In genomic region chr6:117354671-117355070, GRCh38 we compare ENCODE assay signal across 16 cellular contexts.
DNase-seq lines count a peak whose midpoint lies in the region; ATAC-seq and TF ChIP-seq lines count a peak whose summit lies in the region.
"Had no signal": no experiment of that assay in that cellular context is flagged by ENCODE, and none has a peak within 500 bp of the region (broad histone marks: within the 10 kb centered on the region; RNA-seq: fewer than 3 reads in every experiment).

No MANE protein-coding gene starts in this region.

- TF ChIP-seq POLR2A in HCT116 (IDR thresholded peaks at IDR 0.05; ENCODE audit: borderline replicate concordance, extremely low read depth, insufficient read depth, insufficient read length) (no peak), NB4 (IDR thresholded peaks at IDR 0.05; ENCODE audit: extremely low read depth, insufficient read length) (no peak)

- no TSS peak for BruUV-seq in HCT116 (replicated peaks; lab: Mats Ljungman, UMichigan)

- peak overlapping the region; percentile 26 for H2AFZ ChIP-seq in HCT116 (ENCODE audit: low read depth, low read length, poor library complexity, severe bottlenecking)
- no peak overlapping the region for H2AFZ ChIP-seq in hepatocyte
- H2AFZ ChIP-seq: GM23338 had no signal

- H3K79me2 ChIP-seq in HCT116 (ENCODE audit: insufficient read depth, low read length) (no peaks in the 10 kb centered on the region), hepatocyte (no peaks in the 10 kb centered on the region)

- intact Hi-C loops in HCT116 (cut with micrococcal nuclease): loop anchor here (10.0 kb wide), 1 partner anchor 910 kb away; no protein-coding TSS in a partner anchor
- intact Hi-C loops in mucosa of descending colon (cut with DNase I, micrococcal nuclease): no loop called here

- H3K27ac ChIP-seq in HCT116 (ENCODE audit: low read depth, low read length) (no peak overlapping the region), hepatocyte (peak overlapping the region; percentile 70)
- H3K27ac ChIP-seq: C4-2B, KMS-11 had no signal

- H3K4me3 ChIP-seq in HCT116 (replicated peaks in 1 of 2; ENCODE audit: low read depth in 1 of 2, low read length in 2 of 2) (no peak overlapping the region), NB4 (ENCODE audit: low read depth, low read length) (no peak overlapping the region), hepatocyte (no peak overlapping the region), mucosa of descending colon (no peak overlapping the region)
- H3K4me3 ChIP-seq: GM23338 had no signal

- WGBS in hepatocyte (ENCODE audit: low lambda C conversion rate, missing lambda C conversion rate): 62% methylated on average over 1 of the region's 1 CpG

- no peak overlapping the region for H3K9ac ChIP-seq in HCT116 (ENCODE audit: low read length)
- H3K9ac ChIP-seq: KMS-11, SK-N-SH had no signal

- H3K27me3 ChIP-seq in HCT116 (ENCODE audit: insufficient read depth, low read length) (no peaks in the 10 kb centered on the region), hepatocyte (no peaks in the 10 kb centered on the region)

- POLR2A ChIA-PET in HCT116 (lab: Charles Lee): no interaction called here

- RAD21 ChIA-PET in HCT116 (lab: Charles Lee; ENCODE audit: low non-redundant PET in 1 of 2, low total read pairs in 2 of 2, uncharacterized antibody in 2 of 2, unreplicated experiment in 2 of 2): no interaction called here

- DNase-seq in HCT116 (ENCODE audit: low read depth, low spot score): no peak
- peak; percentile 15 for DNase-seq in NB4 (ENCODE audit: low read depth)
- no peak for DNase-seq in hepatocyte (ENCODE audit: low spot score)
- DNase-seq in mucosa of descending colon: no peak
- DNase-seq: NCI-H1105 treated with DMSO at 0.1 percent for 48 hours, NCI-H187, NCI-H226, NCI-H526 treated with DMSO at 0.1 percent for 48 hours, SK-N-SH had no signal

- ATAC-seq in HCT116: no peak
- peak; percentile 63 for ATAC-seq in mucosa of descending colon
- ATAC-seq in HG03520 (IDR thresholded peaks at IDR 0.05; ENCODE audit: unreplicated experiment): no peak
- ATAC-seq in GM19395 (IDR thresholded peaks at IDR 0.05; ENCODE audit: unreplicated experiment): no peak
- ATAC-seq in HG03175 (IDR thresholded peaks at IDR 0.05; ENCODE audit: unreplicated experiment): no peak
- ATAC-seq in HG02763 (IDR thresholded peaks at IDR 0.05; ENCODE audit: unreplicated experiment): no peak
- ATAC-seq: GM23338 had no signal

- TF ChIP-seq RAD21 in HCT116 (IDR thresholded peaks at IDR 0.05; ENCODE audit: low read depth): no peak

- H4K20me1 ChIP-seq in HCT116 (ENCODE audit: insufficient read depth): no peaks in the 10 kb centered on the region
- no peaks in the 10 kb centered on the region for H4K20me1 ChIP-seq in hepatocyte (ENCODE audit: insufficient read depth, poor library complexity, severe bottlenecking)

- TF ChIP-seq CTCF in HCT116 (IDR thresholded peaks at IDR 0.05 in 2 of 3, conservative IDR thresholded peaks at IDR 0.05 in 1 of 3; ENCODE audit: borderline replicate concordance in 1 of 3, insufficient read depth in 1 of 3, low read depth in 2 of 3, low read length in 2 of 3): no peak
- TF ChIP-seq CTCF in NB4 (IDR thresholded peaks at IDR 0.05; ENCODE audit: low read depth, low read length): no peak
- no peak for TF ChIP-seq CTCF in hepatocyte (IDR thresholded peaks at IDR 0.05; ENCODE audit: poor library complexity)
- no peak for TF ChIP-seq CTCF in mucosa of descending colon (IDR thresholded peaks at IDR 0.05)

- H3K4me1 ChIP-seq in HCT116 (ENCODE audit: control insufficient read depth in 1 of 2, insufficient read depth in 2 of 2, low read length in 2 of 2): no peaks in the 10 kb centered on the region
- no peaks in the 10 kb centered on the region for H3K4me1 ChIP-seq in hepatocyte (ENCODE audit: insufficient read depth)
- H3K4me1 ChIP-seq in mucosa of descending colon (ENCODE audit: low read depth): no peaks in the 10 kb centered on the region

- H3K36me3 ChIP-seq in HCT116 (ENCODE audit: control insufficient read depth in 1 of 2, insufficient read depth in 2 of 2, low read length in 2 of 2) (no peaks in the 10 kb centered on the region), hepatocyte (replicated peaks; ENCODE audit: insufficient read depth, low read depth) (no peaks in the 10 kb centered on the region), mucosa of descending colon (ENCODE audit: low read depth) (no peaks in the 10 kb centered on the region)

- CTCF ChIA-PET in HCT116 (lab: Charles Lee): no interaction called here

- H3K9me2 ChIP-seq in HCT116 (ENCODE audit: insufficient read depth) (no peaks in the 10 kb centered on the region), hepatocyte (replicated peaks; ENCODE audit: insufficient read depth) (no peaks in the 10 kb centered on the region)
- H3K9me2 ChIP-seq: SK-N-SH had no signal

- H3K9me3 ChIP-seq in HCT116 (ENCODE audit: control insufficient read depth in 1 of 2, insufficient read depth in 1 of 2, low read depth in 1 of 2, low read length in 2 of 2) (no peaks in the 10 kb centered on the region), hepatocyte (ENCODE audit: low read depth) (no peaks in the 10 kb centered on the region), mucosa of descending colon (no peaks in the 10 kb centered on the region)
- H3K9me3 ChIP-seq: SK-N-SH had no signal

- no peak overlapping the region for H3K4me2 ChIP-seq in HCT116 (ENCODE audit: low read length)
- no peak overlapping the region for H3K4me2 ChIP-seq in hepatocyte
- H3K4me2 ChIP-seq: GM23338, KMS-11, SK-N-SH had no signal

TF ChIP-seq in HCT116, 20 proteins besides CTCF, POLR2A, EP300 and RAD21:
- no peak for TF ChIP-seq ZNF274 (IDR thresholded peaks at IDR 0.05; ENCODE audit: low read depth, low read length)
- no peak for TF ChIP-seq SRF (IDR thresholded peaks at IDR 0.05; ENCODE audit: low read depth)
- TF ChIP-seq ZFX (IDR thresholded peaks at IDR 0.05): no peak
- no peak for TF ChIP-seq MAX (IDR thresholded peaks at IDR 0.05)
- no peak for TF ChIP-seq EZH2 (IDR thresholded peaks at IDR 0.05)
- TF ChIP-seq SIN3A (IDR thresholded peaks at IDR 0.05; ENCODE audit: low read depth): no peak
- no peak for TF ChIP-seq YY1 (IDR thresholded peaks at IDR 0.05; ENCODE audit: extremely low read depth, insufficient replicate concordance, low read depth, low read length)
- no peak for TF ChIP-seq EGR1 (IDR thresholded peaks at IDR 0.05; ENCODE audit: low read depth)
- TF ChIP-seq TCF7L2 (IDR thresholded peaks at IDR 0.05; ENCODE audit: borderline replicate concordance, extremely low read depth, insufficient read depth, insufficient read length): no peak
- TF ChIP-seq EZH2phosphoT487 (IDR thresholded peaks at IDR 0.05; ENCODE audit: borderline replicate concordance): no peak
- no peak for TF ChIP-seq SP1 (IDR thresholded peaks at IDR 0.05; ENCODE audit: low read depth)
- TF ChIP-seq ELF1 (IDR thresholded peaks at IDR 0.05; ENCODE audit: borderline replicate concordance, low read depth): no peak
- TF ChIP-seq ATF3 (IDR thresholded peaks at IDR 0.05): no peak
- TF ChIP-seq, protein P1, sequence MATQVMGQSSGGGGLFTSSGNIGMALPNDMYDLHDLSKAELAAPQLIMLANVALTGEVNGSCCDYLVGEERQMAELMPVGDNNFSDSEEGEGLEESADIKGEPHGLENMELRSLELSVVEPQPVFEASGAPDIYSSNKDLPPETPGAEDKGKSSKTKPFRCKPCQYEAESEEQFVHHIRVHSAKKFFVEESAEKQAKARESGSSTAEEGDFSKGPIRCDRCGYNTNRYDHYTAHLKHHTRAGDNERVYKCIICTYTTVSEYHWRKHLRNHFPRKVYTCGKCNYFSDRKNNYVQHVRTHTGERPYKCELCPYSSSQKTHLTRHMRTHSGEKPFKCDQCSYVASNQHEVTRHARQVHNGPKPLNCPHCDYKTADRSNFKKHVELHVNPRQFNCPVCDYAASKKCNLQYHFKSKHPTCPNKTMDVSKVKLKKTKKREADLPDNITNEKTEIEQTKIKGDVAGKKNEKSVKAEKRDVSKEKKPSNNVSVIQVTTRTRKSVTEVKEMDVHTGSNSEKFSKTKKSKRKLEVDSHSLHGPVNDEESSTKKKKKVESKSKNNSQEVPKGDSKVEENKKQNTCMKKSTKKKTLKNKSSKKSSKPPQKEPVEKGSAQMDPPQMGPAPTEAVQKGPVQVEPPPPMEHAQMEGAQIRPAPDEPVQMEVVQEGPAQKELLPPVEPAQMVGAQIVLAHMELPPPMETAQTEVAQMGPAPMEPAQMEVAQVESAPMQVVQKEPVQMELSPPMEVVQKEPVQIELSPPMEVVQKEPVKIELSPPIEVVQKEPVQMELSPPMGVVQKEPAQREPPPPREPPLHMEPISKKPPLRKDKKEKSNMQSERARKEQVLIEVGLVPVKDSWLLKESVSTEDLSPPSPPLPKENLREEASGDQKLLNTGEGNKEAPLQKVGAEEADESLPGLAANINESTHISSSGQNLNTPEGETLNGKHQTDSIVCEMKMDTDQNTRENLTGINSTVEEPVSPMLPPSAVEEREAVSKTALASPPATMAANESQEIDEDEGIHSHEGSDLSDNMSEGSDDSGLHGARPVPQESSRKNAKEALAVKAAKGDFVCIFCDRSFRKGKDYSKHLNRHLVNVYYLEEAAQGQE (IDR thresholded peaks at IDR 0.05; ENCODE audit: low read depth): no peak
- TF ChIP-seq ZBTB33 (IDR thresholded peaks at IDR 0.05; ENCODE audit: extremely low read depth, insufficient replicate concordance, low read length): no peak
